Comparison of ENCODE assay signal across 8 cellular contexts in the genomic region with DNA sequence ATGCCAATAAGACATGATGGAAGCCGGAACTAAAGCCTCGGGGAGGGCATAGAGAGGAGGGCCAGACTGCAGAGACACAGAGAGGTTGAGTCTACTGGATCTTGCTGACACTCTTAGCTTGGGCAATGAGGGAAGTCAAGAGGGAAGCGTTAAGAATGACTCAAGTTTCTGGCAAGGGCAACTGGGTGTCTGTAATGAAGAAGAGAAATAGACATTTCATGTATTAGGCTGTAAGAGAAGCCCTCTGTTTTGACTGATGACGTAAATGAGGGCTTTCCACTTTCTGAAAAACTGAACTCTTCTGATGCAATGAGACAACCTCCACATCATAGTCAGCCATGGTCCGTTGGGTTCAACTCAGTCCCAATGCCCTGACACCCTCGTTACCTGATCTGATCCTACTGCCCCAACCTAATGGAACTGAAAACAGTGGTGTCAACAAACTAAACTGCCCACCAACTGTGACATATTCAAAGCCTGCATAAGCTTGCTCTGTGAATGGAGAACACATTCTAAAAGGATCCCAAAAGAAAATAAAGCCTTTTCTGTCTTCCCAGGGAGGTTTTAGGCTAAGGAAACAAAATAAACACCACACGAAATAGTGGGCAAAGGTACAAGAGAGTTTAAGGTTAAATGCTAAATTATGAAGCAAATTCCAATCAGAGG. TPM values are rescaled to one million over a fixed set of nuclear protein-coding genes. Genes with fewer than 3 reads are reported as not detected.
DNase-seq lines count a peak whose midpoint lies in the region; ATAC-seq, FAIRE-seq and TF ChIP-seq lines count a peak whose summit lies in the region.

No MANE protein-coding gene starts in this region.

- H3K27me3 Mint-ChIP-seq in astrocyte (ENCODE audit: low read depth, unreplicated experiment) = no peaks in the 10 kb centered on the region

- H3K27me3 ChIP-seq in HUES64 (ENCODE audit: insufficient read depth, low read length) (no peaks in the 10 kb centered on the region), astrocyte (ENCODE audit: insufficient read depth, low read length) (no peaks in the 10 kb centered on the region), testis (no peaks in the 10 kb centered on the region)

- no peaks in the 10 kb centered on the region for H4K20me1 ChIP-seq in astrocyte (ENCODE audit: insufficient read depth, low read length)

- TF ChIP-seq CTCF in astrocyte (IDR thresholded peaks at IDR 0.05; ENCODE audit: insufficient read depth, low read depth, low read length) = no peak
- no peak for TF ChIP-seq CTCF in testis (IDR thresholded peaks at IDR 0.05)

- H3K36me3 ChIP-seq in HUES64 (ENCODE audit: insufficient read depth, low read length) = no peaks in the 10 kb centered on the region
- H3K36me3 ChIP-seq in astrocyte (ENCODE audit: insufficient read depth, low read length) = no peaks in the 10 kb centered on the region
- no peaks in the 10 kb centered on the region for H3K36me3 ChIP-seq in testis (ENCODE audit: low read depth, missing control alignments)

- peaks cover 14% of the 10 kb centered on the region for H3K9me3 ChIP-seq in HUES64 (ENCODE audit: insufficient read depth, low read depth, low read length)
- peaks cover 3% of the 10 kb centered on the region for H3K9me3 ChIP-seq in astrocyte (ENCODE audit: insufficient read depth, low read depth, low read length)
- no peaks in the 10 kb centered on the region for H3K9me3 ChIP-seq in testis

- 69% methylated on average over 7 of the region's 7 CpGs for WGBS in HUES64
- WGBS in testis, 2 donors = 63 to 64% methylated on average over 7 of the region's 7 CpGs

- no peak for FAIRE-seq in astrocyte (lab: Jason Lieb, UNC)

- peak overlapping the region; percentile 32; the same call in 1 of the 2 replicates for H3K27ac ChIP-seq in HUES64 (ENCODE audit: low read depth, low read length)
- H3K27ac ChIP-seq in astrocyte (ENCODE audit: low read depth, low read length) = peak overlapping the region; percentile 68
- peak overlapping the region; percentile 84 to 85 for H3K27ac ChIP-seq in testis

- peaks cover 8% of the 10 kb centered on the region for H3K4me1 ChIP-seq in HUES64 (ENCODE audit: insufficient read depth, low read length)
- H3K4me1 ChIP-seq in astrocyte (ENCODE audit: insufficient read depth, low read length) = peaks cover 12% of the 10 kb centered on the region
- peaks cover 15% of the 10 kb centered on the region for H3K4me1 ChIP-seq in testis

- no peak overlapping the region for H3K27ac Mint-ChIP-seq in astrocyte (ENCODE audit: unreplicated experiment)

- H3K79me2 ChIP-seq in astrocyte (ENCODE audit: insufficient read depth, low read length) = no peaks in the 10 kb centered on the region

- H3K4me3 ChIP-seq in HUES64 (ENCODE audit: low read length) (no peak overlapping the region), astrocyte (ENCODE audit: insufficient read depth, low read depth, low read length) (no peak overlapping the region), testis (no peak overlapping the region)

- H3K36me3 Mint-ChIP-seq in astrocyte (ENCODE audit: low read depth, unreplicated experiment) = peaks cover 3% of the 10 kb centered on the region

- ATAC-seq in GM21576 (IDR thresholded peaks at IDR 0.05; ENCODE audit: unreplicated experiment) = no peak
- ATAC-seq in HG02588 (IDR thresholded peaks at IDR 0.05; ENCODE audit: unreplicated experiment) = no peak
- ATAC-seq in HG03097 (IDR thresholded peaks at IDR 0.05; ENCODE audit: low FRiP score, unreplicated experiment) = no peak

- peak overlapping the region; percentile 45 for H3K4me2 ChIP-seq in astrocyte (ENCODE audit: low read length)

- intact Hi-C loops in testis (cut with DNase I; ENCODE audit: low total_unique reads) = no loop called here

- H3K4me3 Mint-ChIP-seq in astrocyte (ENCODE audit: unreplicated experiment) = no peak overlapping the region

- no peak overlapping the region for H2AFZ ChIP-seq in astrocyte (ENCODE audit: low read depth, low read length)

- peaks cover 19% of the 10 kb centered on the region for H3K9me3 Mint-ChIP-seq in astrocyte (ENCODE audit: unreplicated experiment)

- TF ChIP-seq POLR2A in testis (IDR thresholded peaks at IDR 0.05) = no peak

- peak; percentile 62 for DNase-seq in astrocyte (ENCODE audit: low read depth)
- DNase-seq in kidney glomerular epithelial cell (lab: John Stamatoyannopoulos, UW) = peak; percentile 40
- peak; percentile 32 for DNase-seq in testis
- DNase-seq in RKO (ENCODE audit: low spot score) = no peak

- H3K9ac ChIP-seq in HUES64 (ENCODE audit: low read depth, low read length) (no peak overlapping the region), astrocyte (ENCODE audit: low read length) (peak overlapping the region; percentile 32)

- H3K4me1 Mint-ChIP-seq in astrocyte (ENCODE audit: low read depth, unreplicated experiment) = peaks cover 15% of the 10 kb centered on the region

RNA-seq across cellular contexts. Expression of a gene that starts 45.8 kb away (rescaled TPM):
- polyA plus RNA-seq in HUES64 (2013, experiment 1 of 2) = 20.1 TPM
- polyA plus RNA-seq in HUES64 (2013, experiment 2 of 2) = 30.3 TPM
- total RNA-seq in astrocyte = 93.2 and 95.9 TPM in 2 replicates
- 100 to 1,000 TPM; 220 to 221 TPM for total RNA-seq in testis
- 83.2 TPM for polyA plus RNA-seq in testis (ENCODE audit: insufficient read depth, low read depth, low replicate concordance)

Comparison
In these comparisons a context has a peak if more than half of its experiments do, and no peak if none do; other contexts are left out.
1. H3K27ac ChIP-seq: peak in every context shown above with its lines; median percentile 84 in testis; 68 in astrocyte; 32 in HUES64.